Comparison of ENCODE assay signal across 8 cellular contexts in genomic region chr17:80575057-80575875, GRCh38. TPM values are rescaled to one million over a fixed set of nuclear protein-coding genes. Genes with fewer than 3 reads are reported as not detected.
DNase-seq lines count a peak whose midpoint lies in the region; ATAC-seq and TF ChIP-seq lines count a peak whose summit lies in the region.

No MANE protein-coding gene starts in this region.

- H3K4me3 ChIP-seq in OCI-LY7 (ENCODE audit: low read depth, low read length, poor library complexity, severe bottlenecking) (no peak overlapping the region), epithelial cell of proximal tubule (ENCODE audit: low read depth, low read length) (no peak overlapping the region)

- no peaks in the 10 kb centered on the region for H3K27me3 Mint-ChIP-seq in naive B cell

- H4K20me1 ChIP-seq in OCI-LY7 (ENCODE audit: insufficient read depth, low read length), result peaks cover 18% of the 10 kb centered on the region

- peaks cover 13 to 42% (median 17%) of the 10 kb centered on the region in 3 donors for H3K4me1 Mint-ChIP-seq in naive B cell

- POLR2A ChIA-PET in OCI-LY7 (lab: Charles Lee), result no interaction called here

- no TSS peak for BruUV-seq in OCI-LY7 (replicated peaks; lab: Mats Ljungman, UMichigan)

- ATAC-seq in GM18867 (IDR thresholded peaks at IDR 0.05; ENCODE audit: unreplicated experiment) (peak; percentile 70), naive B cell (ENCODE audit: low read depth in 2 of 2) (peak; percentile 100)

- peaks cover 14% of the 10 kb centered on the region for H3K36me3 ChIP-seq in OCI-LY7 (ENCODE audit: insufficient read depth, low read length)

- intact Hi-C loops in OCI-LY7 (cut with micrococcal nuclease; ENCODE audit: unreplicated experiment), result loop anchor here (1.0 to 5.0 kb wide), 5 partner anchors 91 to 406 kb away; no protein-coding TSS in a partner anchor

- DNase-seq in A172 (ENCODE audit: low spot score) (peak; percentile 79), HuH-7.5 (ENCODE audit: low spot score) (peak; percentile 84), OCI-LY7 (ENCODE audit: low spot score) (peak; percentile 97), activated T-cell treated with anti-CD3 and anti-CD28 coated beads for 1 hour (ENCODE audit: low read depth) (peak; percentile 95), epithelial cell of proximal tubule (ENCODE audit: low read depth) (no peak), naive B cell (peak; percentile 79)
- DNase-seq in stimulated activated CD8-positive, alpha-beta memory T cell treated with anti-CD3 and anti-CD28 coated beads, Interleukin-7, amount 100 ng/mL, for 4 hours (ENCODE audit: low read depth in 2 of 2), result peak; percentile 75 to 76

- no peak overlapping the region for H3K27ac Mint-ChIP-seq in naive B cell

- H3K4me3 Mint-ChIP-seq in naive B cell, result peak overlapping the region in 1 of 8 donors; percentile 47

- H3K4me2 ChIP-seq in OCI-LY7 (ENCODE audit: low read length), result no peak overlapping the region

- TF ChIP-seq CTCF in OCI-LY7 (conservative IDR thresholded peaks at IDR 0.05; ENCODE audit: low read length) (peak; percentile 100), epithelial cell of proximal tubule (conservative IDR thresholded peaks at IDR 0.05; ENCODE audit: low read depth, low read length) (peak; percentile 100)

- H2AFZ ChIP-seq in OCI-LY7 (ENCODE audit: low read length), result no peak overlapping the region

- H3K4me1 ChIP-seq in OCI-LY7 (ENCODE audit: insufficient read depth, low read length, poor library complexity, severe bottlenecking), result peaks cover 7% of the 10 kb centered on the region

- H3K9me3 Mint-ChIP-seq in naive B cell, result no peaks in the 10 kb centered on the region

- H3K36me3 Mint-ChIP-seq in naive B cell, result no peaks in the 10 kb centered on the region

- H3K79me2 ChIP-seq in OCI-LY7 (ENCODE audit: insufficient read depth, low read depth, low read length), result peaks cover 71% of the 10 kb centered on the region

- no peaks in the 10 kb centered on the region for H3K9me3 ChIP-seq in OCI-LY7 (ENCODE audit: low read length)

- CTCF ChIA-PET in OCI-LY7 (lab: Charles Lee; ENCODE audit: unreplicated experiment), result interaction anchor here (0.5 to 1.1 kb wide), 3 partner anchors 9 to 747 kb away, joined by 3 to 4 read pairs (median 3); no protein-coding TSS in a partner anchor

- H3K27ac ChIP-seq in OCI-LY7 (ENCODE audit: low read depth, low read length, poor library complexity, severe bottlenecking), result no peak overlapping the region

- no peaks in the 10 kb centered on the region for H3K9me2 ChIP-seq in OCI-LY7 (ENCODE audit: insufficient read depth, low read length)

RNA-seq across cellular contexts. Expression of gene RPTOR, which starts 30.6 kb away (rescaled TPM):
- 17.4 and 20.7 TPM in 2 replicates for total RNA-seq in A172 (2014; rRNA removed; shearing (Covaris generic))
- 41.3 and 48.1 TPM in 2 replicates for total RNA-seq in OCI-LY7 (2014; rRNA removed; shearing (Covaris generic))
- total RNA-seq in OCI-LY7 (2022), result 80.1 and 87.8 TPM in 2 replicates
- total RNA-seq in epithelial cell of proximal tubule, result 17.9 and 24.4 TPM in 2 replicates
- polyA plus RNA-seq in naive B cell (ENCODE audit: low read depth in 6 of 6), result 10 to 100 TPM in 2 of 6 donors, 1 to 10 TPM in 4; 5.5 to 13.9 (median 9.0) TPM
